ENCODE assay signal across 27 cellular contexts in genomic region chr7:128242661-128243060, GRCh38. TPM values are rescaled to one million over a fixed set of nuclear protein-coding genes. Genes with fewer than 3 reads are reported as not detected.
"Had no signal": no experiment of that assay in that cellular context is flagged by ENCODE, and none has a peak within 500 bp of the region (broad histone marks: within the 10 kb centered on the region; RNA-seq: fewer than 3 reads in every experiment).

No MANE protein-coding gene starts in this region.

- H3K4me3 ChIP-seq: coronary artery, dorsolateral prefrontal cortex, esophagus squamous epithelium, gastrocnemius medialis, heart right ventricle, left lung, lung, mucosa of descending colon had no signal

- H3K36me3 ChIP-seq: esophagus squamous epithelium, gastrocnemius medialis, heart right ventricle, left lung had no signal

- H3K27ac ChIP-seq: coronary artery, dorsolateral prefrontal cortex, esophagus squamous epithelium, gastrocnemius medialis, heart right ventricle, left lung had no signal

- H3K9me3 ChIP-seq: gastrocnemius medialis had no signal

- H3K4me1 ChIP-seq: gastrocnemius medialis, heart right ventricle had no signal

- DNase-seq: dermis blood vessel endothelial cell; dorsolateral prefrontal cortex; effector CD4-positive, alpha-beta T cell; effector memory CD4-positive, alpha-beta T cell; esophagus squamous epithelium; foreskin fibroblast; foreskin melanocyte; gastrocnemius medialis; glutamatergic neuron; head of caudate nucleus; heart right ventricle; hippocampal formation; left cardiac atrium; left lung; left ventricle myocardium superior; mammary epithelial cell; mesenchymal stem cell; mucosa of descending colon; naive B cell had no signal

RNA-seq across cellular contexts. Expression of gene LEP, which starts 1.6 kb away (rescaled TPM):
- total RNA-seq: dermis blood vessel endothelial cell, endothelial cell of umbilical vein, epithelial cell of proximal tubule, esophagus squamous epithelium, glomerular endothelial cell, kidney epithelial cell, mesothelial cell of epicardium, myocyte had no signal
